10 cellular contexts compared by ENCODE assay signal in the genomic region with DNA sequence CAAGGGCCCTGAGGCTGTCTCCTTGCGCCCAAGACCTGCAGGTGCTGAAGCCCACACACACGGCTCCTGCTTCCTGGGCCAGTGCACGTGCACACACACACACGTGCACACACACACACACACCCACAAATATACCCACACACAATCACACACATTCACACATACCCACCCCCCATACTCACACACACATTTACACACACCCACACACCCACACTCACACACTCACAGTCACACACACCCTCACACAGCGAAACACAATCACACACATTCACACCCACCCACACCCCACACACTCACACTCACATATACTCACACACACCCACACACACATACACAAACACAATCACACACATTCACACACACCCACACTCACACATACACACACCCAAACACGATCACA. TPM values are rescaled to one million over a fixed set of nuclear protein-coding genes. Genes with fewer than 3 reads are reported as not detected.
"Had no signal": no experiment of that assay in that cellular context is flagged by ENCODE, and none has a peak within 500 bp of the region (broad histone marks: within the 10 kb centered on the region; RNA-seq: fewer than 3 reads in every experiment).

No MANE protein-coding gene starts in this region.

RNA-seq across cellular contexts. Expression of a gene that starts 6.6 kb away (rescaled TPM):
- total RNA-seq: activated B cell treated with CpG ODN at 0.5 μM for 24 hours; activated CD4-positive, alpha-beta memory T cell treated with anti-CD3 and anti-CD28 coated beads, Interleukin-2, amount 10 ng/mL, durations not matched to agents 7 days and 5 days; activated CD4-positive, alpha-beta T cell treated with anti-CD3 and anti-CD28 coated beads, Interleukin-2, amount 10 ng/mL, durations not matched to agents 7 days and 5 days; activated CD8-positive, alpha-beta memory T cell treated with anti-CD3 and anti-CD28 coated beads, Interleukin-2, amount 10 ng/mL, durations not matched to agents 7 days and 5 days; activated CD8-positive, alpha-beta T cell treated with anti-CD3 and anti-CD28 coated beads, Interleukin-2, amount 10 ng/mL, durations not matched to agents 7 days and 5 days; activated naive CD8-positive, alpha-beta T cell treated with anti-CD3 and anti-CD28 coated beads, Interleukin-2, amount 10 ng/mL, durations not matched to agents 7 days and 5 days; activated T-helper 2 cell treated with anti-CD3 and anti-CD28 coated beads, Interferon-gamma antibody, Interleukin-2, Interleukin-4, amounts not matched to agents 10 μg/mL and 5 μg/mL and 100 μg/mL, durations not matched to agents 14 hours and 24 hours and 36 hours; ascending aorta; bronchial epithelial cell had no signal
- polyA plus RNA-seq: adipose tissue had no signal

RNA-seq across cellular contexts. Expression of a gene that starts 16.3 kb away (rescaled TPM):
- total RNA-seq: ascending aorta had no signal
